Comparison of ENCODE assay signal across 12 cellular contexts in the genomic region with DNA sequence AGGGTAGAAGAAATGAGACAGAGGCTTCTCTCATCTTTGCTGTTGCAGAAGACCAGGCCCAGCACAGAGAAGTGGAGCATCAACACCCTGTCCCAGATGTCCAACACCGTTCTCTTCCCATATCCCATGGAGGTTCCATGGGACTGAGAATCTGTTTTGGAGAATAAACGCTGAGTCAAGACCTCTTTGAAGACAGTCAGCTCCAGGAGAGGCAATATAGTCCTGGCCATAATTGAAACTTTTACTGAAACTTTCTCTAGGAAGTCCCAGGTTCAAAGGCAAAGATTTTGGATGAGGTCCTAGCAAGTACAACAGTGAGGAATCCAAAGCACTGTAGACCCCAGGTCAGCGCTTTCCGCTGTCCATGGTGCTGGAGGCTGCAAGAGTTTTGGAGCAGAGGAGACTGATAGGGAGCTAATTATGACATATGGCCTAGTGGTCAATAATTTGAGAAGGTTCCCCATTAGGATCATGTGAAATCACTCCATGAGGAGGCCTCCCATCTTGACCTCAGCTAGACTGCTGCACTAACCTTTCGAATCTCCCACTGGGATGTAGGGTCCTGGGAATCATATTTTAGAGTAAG. TPM values are rescaled to one million over a fixed set of nuclear protein-coding genes. Genes with fewer than 3 reads are reported as not detected.
DNase-seq lines count a peak whose midpoint lies in the region; ATAC-seq and TF ChIP-seq lines count a peak whose summit lies in the region.
"Had no signal": no experiment of that assay in that cellular context is flagged by ENCODE, and none has a peak within 500 bp of the region (broad histone marks: within the 10 kb centered on the region; RNA-seq: fewer than 3 reads in every experiment).

No MANE protein-coding gene starts in this region.

- peaks cover under 1% of the 10 kb centered on the region; the same call in 1 of the 2 replicates for H3K27me3 ChIP-seq in H9 (ENCODE audit: insufficient read depth, low read length)

- H3K79me2 ChIP-seq in H9 (ENCODE audit: insufficient read depth, low read length), result no peaks in the 10 kb centered on the region

- in situ Hi-C loops in GM13976 (cut with MboI; ENCODE audit: low sequenced_read_pairs, unreplicated experiment), result loop anchor here (25.0 kb wide), 1 partner anchor 423 kb away; no protein-coding TSS in a partner anchor

- no peak overlapping the region for H3K27ac ChIP-seq in H9 (ENCODE audit: insufficient read length, low read depth, low read length)

- H3K56ac ChIP-seq in H9 (ENCODE audit: insufficient read length, low read depth, low read length), result no peak overlapping the region

- no peak overlapping the region for H3K27ac Mint-ChIP-seq in H9
- H3K27ac Mint-ChIP-seq: activated naive CD4-positive, alpha-beta T cell treated with anti-CD3 and anti-CD28 coated beads, Interleukin-2, amount 50 U/mL, for 24 hours had no signal

- H4K8ac ChIP-seq in H9 (replicated peaks; ENCODE audit: insufficient read length, low read depth, low read length), result no peak overlapping the region

- H3K4me2 ChIP-seq in H9 (ENCODE audit: insufficient read depth, insufficient read length, low read length), result no peak overlapping the region

- H3K79me1 ChIP-seq in H9 (ENCODE audit: insufficient read depth, low read depth, low read length, poor library complexity, severe bottlenecking), result no peaks in the 10 kb centered on the region

- TF ChIP-seq CTCF in H9 (conservative IDR thresholded peaks at IDR 0.05), result no peak
- TF ChIP-seq CTCF in GM13976 (IDR thresholded peaks at IDR 0.05; ENCODE audit: borderline replicate concordance, control extremely low read depth, extremely low read depth, insufficient read depth, missing control alignments), result no peak

- no peak overlapping the region for H3K14ac ChIP-seq in H9 (ENCODE audit: insufficient read depth, low read length)

- peaks cover 2 to 9% of the 10 kb centered on the region in 2 experiments; a peak in 2 of 4 replicates for H3K4me1 Mint-ChIP-seq in H9

- H2AFZ ChIP-seq in H9 (ENCODE audit: low read length), result no peak overlapping the region

- H3K23ac ChIP-seq in H9 (ENCODE audit: insufficient read length, low read depth, low read length), result no peak overlapping the region

- H2BK15ac ChIP-seq in H9 (ENCODE audit: low read depth, low read length), result no peak overlapping the region

- no peak overlapping the region for H2BK20ac ChIP-seq in H9 (ENCODE audit: low read depth, low read length, poor library complexity, severe bottlenecking)

- no CpG with 5 or more reads among the region's 5 CpGs for WGBS in H9 (ENCODE audit: extremely low coverage, insufficient read length, low lambda C conversion rate)

- no peak overlapping the region for H3K4ac ChIP-seq in H9 (ENCODE audit: low read depth, low read length)

- no peak overlapping the region for H2BK12ac ChIP-seq in H9 (ENCODE audit: insufficient read length, low read depth, low read length)

- no peak overlapping the region for H2BK120ac ChIP-seq in H9 (ENCODE audit: low read depth, low read length, poor library complexity, severe bottlenecking)

- H3K9me3 Mint-ChIP-seq in H9, result no peaks in the 10 kb centered on the region
- H3K9me3 Mint-ChIP-seq: activated naive CD4-positive, alpha-beta T cell treated with anti-CD3 and anti-CD28 coated beads, Interleukin-2, amount 50 U/mL, for 24 hours had no signal

- peak; percentile 12 for DNase-seq in AG08395 (ENCODE audit: low spot score)
- DNase-seq in H9, result peak; percentile 81
- peak; percentile 14 for DNase-seq in SW480 (ENCODE audit: low spot score)
- peak; percentile 12 for DNase-seq in fibroblast of peridontal ligament (ENCODE audit: extremely low read depth)
- no peak for DNase-seq in NCI-H1930 (lab: John Stamatoyannopoulos, UW)
- DNase-seq in GM13976 (ENCODE audit: low spot score), result no peak
- DNase-seq: NCI-H1048 had no signal

- no peaks in the 10 kb centered on the region for H3K9me3 ChIP-seq in H9 (ENCODE audit: control insufficient read depth, low read depth, low read length)

- no peaks in the 10 kb centered on the region for H3K36me3 Mint-ChIP-seq in H9 (ENCODE audit: insufficient read depth in 1 of 3, low read depth in 3 of 3)
- H3K36me3 Mint-ChIP-seq: activated naive CD4-positive, alpha-beta T cell treated with anti-CD3 and anti-CD28 coated beads, Interleukin-2, amount 50 U/mL, for 24 hours had no signal

- no peak overlapping the region for H3K4me3 Mint-ChIP-seq in H9
- H3K4me3 Mint-ChIP-seq: activated naive CD4-positive, alpha-beta T cell treated with anti-CD3 and anti-CD28 coated beads, Interleukin-2, amount 50 U/mL, for 24 hours had no signal

- no peaks in the 10 kb centered on the region for H4K20me1 ChIP-seq in H9 (ENCODE audit: control insufficient read depth, insufficient read depth, insufficient read length)

- no peak overlapping the region for H2AK5ac ChIP-seq in H9 (ENCODE audit: insufficient read length, low read length)

- no peak overlapping the region for H3K9ac ChIP-seq in H9 (ENCODE audit: extremely low read depth, insufficient read length, low read length)

- H3K4me1 ChIP-seq in H9 (ENCODE audit: insufficient read depth, low read length), result no peaks in the 10 kb centered on the region

- no peak overlapping the region for H4K5ac ChIP-seq in H9 (ENCODE audit: insufficient read length, low read depth, low read length)

- no peak overlapping the region for H3T11ph ChIP-seq in H9 (ENCODE audit: low read length)

- no peak overlapping the region for H4K91ac ChIP-seq in H9 (ENCODE audit: insufficient read length, low read depth, low read length)

- peaks cover 8% of the 10 kb centered on the region for H3K23me2 ChIP-seq in H9 (ENCODE audit: insufficient read length, low read depth, low read length, poor library complexity, severe bottlenecking)

- peaks cover 78% of the 10 kb centered on the region for H3K27me3 Mint-ChIP-seq in H9 (ENCODE audit: low read depth)

- H3K18ac ChIP-seq in H9 (ENCODE audit: insufficient read length, low read depth, low read length), result no peak overlapping the region

- no peak overlapping the region for H2BK5ac ChIP-seq in H9 (ENCODE audit: insufficient read length, low read length)

- ATAC-seq in HG03439 (IDR thresholded peaks at IDR 0.05; ENCODE audit: unreplicated experiment), result no peak
- no peak for ATAC-seq in HG02798 (IDR thresholded peaks at IDR 0.05; ENCODE audit: poor library complexity, unreplicated experiment)

RNA-seq across cellular contexts. Expression of a gene that starts 36.0 kb away (rescaled TPM):
- 12.0 and 13.0 TPM in 2 replicates for total RNA-seq in H9 (2021)

RNA-seq across cellular contexts. Expression of a gene that starts 45.7 kb away (rescaled TPM):
- 67.2 and 68.4 TPM in 2 replicates for total RNA-seq in H9 (2021)

RNA-seq across cellular contexts. Expression of a gene that starts 45.8 kb away (rescaled TPM):
- 0.29 and 0.31 TPM in 2 replicates for total RNA-seq in H9 (2021)
- total RNA-seq: mononuclear cell, SK-MEL-5 had no signal

RNA-seq across cellular contexts. Expression of a gene that starts 52.6 kb away (rescaled TPM):
- total RNA-seq in H9 (2021), result not detected in 2 replicates
- total RNA-seq: SK-MEL-5 had no signal

RNA-seq across cellular contexts. Expression of a gene that starts 55.4 kb away (rescaled TPM):
- total RNA-seq in H9 (2021), result 34.0 and 38.6 TPM in 2 replicates

Comparison
In these comparisons a context has a peak if more than half of its experiments do, and no peak if none do; other contexts are left out.
1. DNase-seq: peak in AG08395 (single experiment), H9 (single experiment), SW480 (single experiment) and fibroblast of peridontal ligament (single experiment); none in NCI-H1930 (0 of 2) and GM13976 (single experiment).